8 cellular contexts compared by ENCODE assay signal in genomic region chr7:105487559-105488218, GRCh38. TPM values are rescaled to one million over a fixed set of nuclear protein-coding genes. Genes with fewer than 3 reads are reported as not detected.
DNase-seq lines count a peak whose midpoint lies in the region; ATAC-seq and TF ChIP-seq lines count a peak whose summit lies in the region.

No MANE protein-coding gene starts in this region.

- peak overlapping the region; percentile 31 for H3K27ac Mint-ChIP-seq in activated CD4-positive, alpha-beta memory T cell treated with anti-CD3 and anti-CD28 coated beads, Interleukin-2, amount 10 ng/mL, durations not matched to agents 7 days and 5 days
- no peak overlapping the region for H3K27ac Mint-ChIP-seq in activated CD4-positive, alpha-beta memory T cell treated with anti-CD3 and anti-CD28 coated beads for 36 hours
- peak overlapping the region; percentile 72 for H3K27ac Mint-ChIP-seq in nephron progenitor cell

- DNase-seq in activated CD4-positive, alpha-beta memory T cell treated with anti-CD3 and anti-CD28 coated beads, Interleukin-2, amount 10 ng/mL, durations not matched to agents 7 days and 5 days: peak; percentile 21
- DNase-seq in activated CD4-positive, alpha-beta memory T cell treated with anti-CD3 and anti-CD28 coated beads for 36 hours: no peak
- DNase-seq in RPMI7951 (ENCODE audit: low read depth): peak; percentile 49
- DNase-seq in epithelial cell of prostate (ENCODE audit: low read depth, low spot score): peak; percentile 29
- no peak for DNase-seq in nephron progenitor cell
- DNase-seq in NCI-H1048 (lab: John Stamatoyannopoulos, UW): no peak
- no peak for DNase-seq in omental fat pad (ENCODE audit: low spot score)

- H3K27me3 Mint-ChIP-seq in activated CD4-positive, alpha-beta memory T cell treated with anti-CD3 and anti-CD28 coated beads, Interleukin-2, amount 10 ng/mL, durations not matched to agents 7 days and 5 days: no peaks in the 10 kb centered on the region
- no peaks in the 10 kb centered on the region for H3K27me3 Mint-ChIP-seq in activated CD4-positive, alpha-beta memory T cell treated with anti-CD3 and anti-CD28 coated beads for 36 hours
- H3K27me3 Mint-ChIP-seq in nephron progenitor cell (ENCODE audit: low read depth, poor library complexity): no peaks in the 10 kb centered on the region

- TF ChIP-seq CTCF in nephron progenitor cell (IDR thresholded peaks at IDR 0.05): peak; percentile 19
- no peak for TF ChIP-seq CTCF in omental fat pad (IDR thresholded peaks at IDR 0.05)

- CTCF ChIA-PET in activated CD4-positive, alpha-beta memory T cell treated with anti-CD3 and anti-CD28 coated beads, Interleukin-2, amount 10 ng/mL, durations not matched to agents 7 days and 5 days (lab: Charles Lee): interaction anchor here (0.5 to 1.5 kb wide), 5 partner anchors 58 to 140 kb away, joined by 3 read pairs; no protein-coding TSS in a partner anchor
- CTCF ChIA-PET in activated CD4-positive, alpha-beta memory T cell treated with anti-CD3 and anti-CD28 coated beads for 36 hours (lab: Charles Lee): no interaction called here

- POLR2A ChIA-PET in activated CD4-positive, alpha-beta memory T cell treated with anti-CD3 and anti-CD28 coated beads, Interleukin-2, amount 10 ng/mL, durations not matched to agents 7 days and 5 days (lab: Charles Lee): no interaction called here
- POLR2A ChIA-PET in activated CD4-positive, alpha-beta memory T cell treated with anti-CD3 and anti-CD28 coated beads for 36 hours (lab: Charles Lee): no interaction called here

- H3K36me3 Mint-ChIP-seq in activated CD4-positive, alpha-beta memory T cell treated with anti-CD3 and anti-CD28 coated beads, Interleukin-2, amount 10 ng/mL, durations not matched to agents 7 days and 5 days (ENCODE audit: low read depth): peaks cover 4% of the 10 kb centered on the region
- peaks cover 30% of the 10 kb centered on the region for H3K36me3 Mint-ChIP-seq in activated CD4-positive, alpha-beta memory T cell treated with anti-CD3 and anti-CD28 coated beads for 36 hours
- peaks cover 42% of the 10 kb centered on the region for H3K36me3 Mint-ChIP-seq in nephron progenitor cell (ENCODE audit: low read depth)

- peak overlapping the region; percentile 64 for H3K27ac ChIP-seq in epithelial cell of prostate

- peaks cover 3% of the 10 kb centered on the region for H3K4me1 Mint-ChIP-seq in activated CD4-positive, alpha-beta memory T cell treated with anti-CD3 and anti-CD28 coated beads, Interleukin-2, amount 10 ng/mL, durations not matched to agents 7 days and 5 days
- H3K4me1 Mint-ChIP-seq in activated CD4-positive, alpha-beta memory T cell treated with anti-CD3 and anti-CD28 coated beads for 36 hours (ENCODE audit: low read depth): no peaks in the 10 kb centered on the region
- H3K4me1 Mint-ChIP-seq in nephron progenitor cell: no peaks in the 10 kb centered on the region

- ATAC-seq in HG03378 (IDR thresholded peaks at IDR 0.05; ENCODE audit: unreplicated experiment): no peak
- ATAC-seq in omental fat pad (ENCODE audit: low FRiP score): no peak

- intact Hi-C loops in activated CD4-positive, alpha-beta memory T cell treated with anti-CD3 and anti-CD28 coated beads for 36 hours (cut with micrococcal nuclease): loop anchor here (5.0 to 10.0 kb wide), 2 partner anchors 53 to 565 kb away; no protein-coding TSS in a partner anchor

- H3K9me3 Mint-ChIP-seq in activated CD4-positive, alpha-beta memory T cell treated with anti-CD3 and anti-CD28 coated beads, Interleukin-2, amount 10 ng/mL, durations not matched to agents 7 days and 5 days: no peaks in the 10 kb centered on the region
- H3K9me3 Mint-ChIP-seq in activated CD4-positive, alpha-beta memory T cell treated with anti-CD3 and anti-CD28 coated beads for 36 hours: no peaks in the 10 kb centered on the region
- H3K9me3 Mint-ChIP-seq in nephron progenitor cell: no peaks in the 10 kb centered on the region

- no peak overlapping the region for H3K4me3 Mint-ChIP-seq in activated CD4-positive, alpha-beta memory T cell treated with anti-CD3 and anti-CD28 coated beads, Interleukin-2, amount 10 ng/mL, durations not matched to agents 7 days and 5 days
- no peak overlapping the region for H3K4me3 Mint-ChIP-seq in activated CD4-positive, alpha-beta memory T cell treated with anti-CD3 and anti-CD28 coated beads for 36 hours
- no peak overlapping the region for H3K4me3 Mint-ChIP-seq in nephron progenitor cell

RNA-seq across cellular contexts. Expression of gene PUS7, which starts 34.4 kb away (rescaled TPM):
- total RNA-seq in activated CD4-positive, alpha-beta memory T cell treated with anti-CD3 and anti-CD28 coated beads, Interleukin-2, amount 10 ng/mL, durations not matched to agents 7 days and 5 days: 1 to 10 TPM; 5.1 to 5.9 TPM
- 10 to 100 TPM; 16.9 to 20.3 TPM for total RNA-seq in activated CD4-positive, alpha-beta memory T cell treated with anti-CD3 and anti-CD28 coated beads for 36 hours
- 20.1 and 21.0 TPM in 2 replicates for total RNA-seq in RPMI7951 (2014; rRNA removed; shearing (Covaris generic))
- total RNA-seq in omental fat pad: 10 to 100 TPM; 12.6 to 42.3 (median 13.1) TPM

RNA-seq across cellular contexts. Expression of gene RINT1, which starts 44.3 kb away (rescaled TPM):
- 10 to 100 TPM; 20.5 to 21.9 TPM for total RNA-seq in activated CD4-positive, alpha-beta memory T cell treated with anti-CD3 and anti-CD28 coated beads, Interleukin-2, amount 10 ng/mL, durations not matched to agents 7 days and 5 days
- 10 to 100 TPM; 23.3 to 26.7 TPM for total RNA-seq in activated CD4-positive, alpha-beta memory T cell treated with anti-CD3 and anti-CD28 coated beads for 36 hours
- total RNA-seq in RPMI7951 (2014; rRNA removed; shearing (Covaris generic)): 9.1 and 11.7 TPM in 2 replicates
- total RNA-seq in omental fat pad: 10 to 100 TPM; 12.7 to 25.7 (median 14.8) TPM

Comparison
In these comparisons a context has a peak if more than half of its experiments do, and no peak if none do; other contexts are left out.
1. DNase-seq: peak in activated CD4-positive, alpha-beta memory T cell treated with anti-CD3 and anti-CD28 coated beads, Interleukin-2, amount 10 ng/mL, durations not matched to agents 7 days and 5 days (single experiment), RPMI7951 (single experiment) and epithelial cell of prostate (single experiment); none in activated CD4-positive, alpha-beta memory T cell treated with anti-CD3 and anti-CD28 coated beads for 36 hours (single experiment), nephron progenitor cell (single experiment), NCI-H1048 (single experiment) and omental fat pad (single experiment).